In the genomic region with DNA sequence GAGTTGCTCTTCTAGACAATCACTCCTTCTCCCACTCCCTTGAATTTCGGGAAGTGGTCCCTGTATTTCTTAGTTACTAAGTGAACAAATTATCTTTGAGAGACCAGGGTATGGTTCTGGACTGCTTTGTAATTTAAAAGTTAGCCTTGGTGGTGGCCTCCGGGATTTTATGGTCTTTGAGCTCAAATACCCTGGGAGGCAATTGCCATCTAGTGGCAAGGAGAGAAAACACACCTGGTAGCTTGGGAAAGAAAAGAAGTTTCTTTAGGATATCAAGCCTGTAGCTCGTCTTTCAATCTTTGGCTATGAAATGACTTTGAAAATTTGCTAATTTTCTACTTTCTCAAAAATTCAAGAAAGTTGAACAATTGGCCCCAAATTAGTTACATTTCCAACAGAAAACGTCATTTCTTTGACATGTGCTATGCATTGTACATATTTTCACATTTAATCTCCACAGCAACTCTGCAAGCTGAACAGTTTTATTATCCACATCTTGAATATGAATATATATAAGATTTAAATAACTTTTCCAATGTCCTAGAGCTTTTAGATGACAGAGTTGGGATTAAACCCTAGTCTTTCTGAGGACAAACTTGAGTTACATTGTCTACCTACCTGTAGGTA, we compare ENCODE assay signal across 8 cellular contexts. TPM values are rescaled to one million over a fixed set of nuclear protein-coding genes. Genes with fewer than 3 reads are reported as not detected.
DNase-seq lines count a peak whose midpoint lies in the region; ATAC-seq and TF ChIP-seq lines count a peak whose summit lies in the region.

No MANE protein-coding gene starts in this region.

- H3K4me1 ChIP-seq in prostate gland (replicated peaks), result no peaks in the 10 kb centered on the region

- H3K9me3 ChIP-seq in T-helper 17 cell (ENCODE audit: control insufficient read depth, low read length, poor library complexity, severe bottlenecking) (no peaks in the 10 kb centered on the region), prostate gland (no peaks in the 10 kb centered on the region), MG63 (no peaks in the 10 kb centered on the region)

- no peak for TF ChIP-seq POLR2A in prostate gland (IDR thresholded peaks at IDR 0.05)

- no peaks in the 10 kb centered on the region for H3K36me3 ChIP-seq in prostate gland
- H3K36me3 ChIP-seq in MG63, result no peaks in the 10 kb centered on the region

- intact Hi-C loops in prostate gland (cut with DNase I), result no loop called here

- CTCF ChIA-PET in activated CD8-positive, alpha-beta memory T cell treated with anti-CD3 and anti-CD28 coated beads, Interleukin-2, amount 10 ng/mL, durations not matched to agents 7 days and 5 days (lab: Charles Lee), result interaction anchor here (0.6 to 3.6 kb wide), 39 partner anchors 9 to 397 kb away, joined by 3 to 30 read pairs (median 4); no protein-coding TSS in a partner anchor

- H3K36me3 Mint-ChIP-seq in activated CD8-positive, alpha-beta memory T cell treated with anti-CD3 and anti-CD28 coated beads, Interleukin-2, amount 10 ng/mL, durations not matched to agents 7 days and 5 days, result no peaks in the 10 kb centered on the region
- peaks cover 3% of the 10 kb centered on the region for H3K36me3 Mint-ChIP-seq in T-helper 17 cell (ENCODE audit: low read depth)

- no peak overlapping the region for H3K27ac Mint-ChIP-seq in activated CD8-positive, alpha-beta memory T cell treated with anti-CD3 and anti-CD28 coated beads, Interleukin-2, amount 10 ng/mL, durations not matched to agents 7 days and 5 days
- no peak overlapping the region for H3K27ac Mint-ChIP-seq in T-helper 17 cell

- H3K27me3 ChIP-seq in prostate gland (replicated peaks; ENCODE audit: insufficient read depth) (no peaks in the 10 kb centered on the region), MG63 (no peaks in the 10 kb centered on the region)

- no peak for DNase-seq in activated CD8-positive, alpha-beta memory T cell treated with anti-CD3 and anti-CD28 coated beads, Interleukin-2, amount 10 ng/mL, durations not matched to agents 7 days and 5 days
- DNase-seq in activated CD8-positive, alpha-beta memory T cell treated with anti-CD3 and anti-CD28 coated beads for 24 hours, result no peak
- peak; percentile 49 for DNase-seq in LHCN-M2 (ENCODE audit: low read depth)
- no peak for DNase-seq in T-helper 17 cell
- DNase-seq in fibroblast of the conjunctiva (ENCODE audit: low read depth), result peak; percentile 29
- peak; percentile 36 for DNase-seq in prostate gland (ENCODE audit: low spot score)
- no peak for DNase-seq in MG63

- peak; percentile 49 for ATAC-seq in activated CD8-positive, alpha-beta memory T cell treated with anti-CD3 and anti-CD28 coated beads, Interleukin-2, amount 10 ng/mL, durations not matched to agents 7 days and 5 days
- ATAC-seq in GM21526 (IDR thresholded peaks at IDR 0.05; ENCODE audit: low FRiP score, unreplicated experiment) (peak; percentile 67), T-helper 17 cell (peak; percentile 51)

- H3K4me3 ChIP-seq in prostate gland (no peak overlapping the region), MG63 (no peak overlapping the region)

- H3K9me3 Mint-ChIP-seq in activated CD8-positive, alpha-beta memory T cell treated with anti-CD3 and anti-CD28 coated beads, Interleukin-2, amount 10 ng/mL, durations not matched to agents 7 days and 5 days (ENCODE audit: low read depth), result no peaks in the 10 kb centered on the region

- H3K27ac ChIP-seq in prostate gland, result no peak overlapping the region

- H3K4me3 Mint-ChIP-seq in activated CD8-positive, alpha-beta memory T cell treated with anti-CD3 and anti-CD28 coated beads, Interleukin-2, amount 10 ng/mL, durations not matched to agents 7 days and 5 days, result no peak overlapping the region
- H3K4me3 Mint-ChIP-seq in T-helper 17 cell, result no peak overlapping the region

- H3K27me3 Mint-ChIP-seq in activated CD8-positive, alpha-beta memory T cell treated with anti-CD3 and anti-CD28 coated beads, Interleukin-2, amount 10 ng/mL, durations not matched to agents 7 days and 5 days, result peaks cover 2% of the 10 kb centered on the region
- peaks cover 27% of the 10 kb centered on the region for H3K27me3 Mint-ChIP-seq in T-helper 17 cell

- no peaks in the 10 kb centered on the region for H3K4me1 Mint-ChIP-seq in activated CD8-positive, alpha-beta memory T cell treated with anti-CD3 and anti-CD28 coated beads, Interleukin-2, amount 10 ng/mL, durations not matched to agents 7 days and 5 days
- no peaks in the 10 kb centered on the region for H3K4me1 Mint-ChIP-seq in T-helper 17 cell

- peak; percentile 58 to 86 (median 74) for TF ChIP-seq CTCF in prostate gland (IDR thresholded peaks at IDR 0.05)

- WGBS in prostate gland, result 7% methylated on average over 4 of the region's 4 CpGs

RNA-seq across cellular contexts. Expression of a gene that starts 39.1 kb away (rescaled TPM):
- total RNA-seq in activated CD8-positive, alpha-beta memory T cell treated with anti-CD3 and anti-CD28 coated beads, Interleukin-2, amount 10 ng/mL, durations not matched to agents 7 days and 5 days, result not detected
- total RNA-seq in LHCN-M2 (2014; rRNA removed), result not detected in 2 replicates
- polyA plus RNA-seq in LHCN-M2 (2012), result not detected
- total RNA-seq in T-helper 17 cell, result not detected
- not detected for total RNA-seq in prostate gland
- not detected in 2 replicates for total RNA-seq in MG63 (2014; rRNA removed; shearing (Covaris generic); ENCODE audit: low replicate concordance)

RNA-seq across cellular contexts. Expression of a gene that starts 41.3 kb away (rescaled TPM):
- not detected for total RNA-seq in activated CD8-positive, alpha-beta memory T cell treated with anti-CD3 and anti-CD28 coated beads, Interleukin-2, amount 10 ng/mL, durations not matched to agents 7 days and 5 days
- total RNA-seq in LHCN-M2 (2014; rRNA removed) (not detected in 2 replicates), T-helper 17 cell (not detected), prostate gland (not detected)
- polyA plus RNA-seq in LHCN-M2 (2012), result not detected
- not detected in 2 replicates for total RNA-seq in MG63 (2014; rRNA removed; shearing (Covaris generic); ENCODE audit: low replicate concordance)

RNA-seq across cellular contexts. Expression of a gene that starts 58.3 kb away (rescaled TPM):
- total RNA-seq in activated CD8-positive, alpha-beta memory T cell treated with anti-CD3 and anti-CD28 coated beads, Interleukin-2, amount 10 ng/mL, durations not matched to agents 7 days and 5 days, result not detected
- total RNA-seq in LHCN-M2 (2014; rRNA removed), result not detected in 2 replicates
- polyA plus RNA-seq in LHCN-M2 (2012), result not detected
- not detected for total RNA-seq in T-helper 17 cell
- total RNA-seq in prostate gland, result not detected
- not detected in 2 replicates for total RNA-seq in MG63 (2014; rRNA removed; shearing (Covaris generic); ENCODE audit: low replicate concordance)

Comparison
In these comparisons a context has a peak if more than half of its experiments do, and no peak if none do; other contexts are left out.
1. DNase-seq: peak in LHCN-M2 (single experiment), fibroblast of the conjunctiva (single experiment) and prostate gland (single experiment); none in activated CD8-positive, alpha-beta memory T cell treated with anti-CD3 and anti-CD28 coated beads, Interleukin-2, amount 10 ng/mL, durations not matched to agents 7 days and 5 days (single experiment), activated CD8-positive, alpha-beta memory T cell treated with anti-CD3 and anti-CD28 coated beads for 24 hours (single experiment), T-helper 17 cell (0 of 3) and MG63 (single experiment).
2. Peak in every context shown above with its lines, with median percentiles within 50 percentile points of each other: ATAC-seq.